In genomic region chr5:159992566-159992965, GRCh38 we compare ENCODE assay signal across 31 cellular contexts.
"Had no signal": no experiment of that assay in that cellular context is flagged by ENCODE, and none has a peak within 500 bp of the region (broad histone marks: within the 10 kb centered on the region; RNA-seq: fewer than 3 reads in every experiment).

No MANE protein-coding gene starts in this region.

- H3K27ac Mint-ChIP-seq: natural killer cell; nephron; neural progenitor cell; stimulated activated memory B cell treated with anti-CD40 and anti-IgM and Interleukin-4, amounts not matched to agents 10 μg/mL and 1 μg/mL and 100 μg/mL, for 72 hours; stimulated activated naive CD8-positive, alpha-beta T cell treated with anti-CD3 and anti-CD28 coated beads, Interleukin-15, amount 100 ng/mL, for 72 hours; type B pancreatic cell had no signal

- H3K4me1 ChIP-seq: neural progenitor cell, parathyroid adenoma, psoas muscle, right lobe of liver, testis, transverse colon, upper lobe of right lung, uterus had no signal

- H3K4me1 Mint-ChIP-seq: natural killer cell; stimulated activated naive CD8-positive, alpha-beta T cell treated with anti-CD3 and anti-CD28 coated beads, Interleukin-15, amount 100 ng/mL, for 72 hours had no signal

- H3K36me3 ChIP-seq: neural progenitor cell, ovary, right lobe of liver, sigmoid colon, spleen, suprapubic skin, tibial artery, transverse colon, upper lobe of right lung, uterus had no signal

- H3K9me3 ChIP-seq: psoas muscle, right lobe of liver, testis, upper lobe of right lung had no signal

- H3K9ac ChIP-seq: neural progenitor cell, parathyroid adenoma had no signal

- H3K9me3 Mint-ChIP-seq: natural killer cell had no signal

- H3K4me2 ChIP-seq: neural progenitor cell, smooth muscle cell had no signal

- DNase-seq: natural killer cell; occipital lobe; ovary; posterior cingulate gyrus; psoas muscle; right cardiac atrium; right lobe of liver; sigmoid colon; spleen; stimulated activated CD4-positive, alpha-beta T cell treated with anti-CD3 and anti-CD28 coated beads, Interleukin-12 subunit alpha, Interleukin-12 subunit beta, amount 100 ng/mL, for 4 hours; stimulated activated CD4-positive, alpha-beta T cell treated with anti-CD3 and anti-CD28 coated beads, Interleukin-1b, Interleukin-23, amount 100 ng/mL, for 48 hours; stimulated activated CD4-positive, alpha-beta T cell treated with anti-CD3 and anti-CD28 coated beads, Interleukin-4, amount 100 ng/mL, for 1 hour; stimulated activated CD4-positive, alpha-beta T cell treated with anti-CD3 and anti-CD28 coated beads, Interleukin-4, amount 100 ng/mL, for 4 hours; stimulated activated CD8-positive, alpha-beta memory T cell treated with anti-CD3 and anti-CD28 coated beads, Interleukin-4, amount 100 ng/mL, for 48 hours; stimulated activated naive CD4-positive, alpha-beta T cell; stimulated activated naive CD8-positive, alpha-beta T cell treated with anti-CD3 and anti-CD28 coated beads, Interleukin-15, amount 100 ng/mL, for 72 hours; stimulated activated naive CD8-positive, alpha-beta T cell treated with anti-CD3 and anti-CD28 coated beads, Interleukin-15, Interleukin-2, amounts not matched to agents 100 U/mL and 50 U/mL, for 24 hours; substantia nigra; testis; tibial artery; transverse colon; upper lobe of right lung; uterus had no signal

- H3K27me3 ChIP-seq: ovary, right lobe of liver, testis, upper lobe of right lung had no signal

- H3K4me3 Mint-ChIP-seq: natural killer cell; nephron; neural progenitor cell; stimulated activated memory B cell treated with anti-CD40 and anti-IgM and Interleukin-4, amounts not matched to agents 10 μg/mL and 1 μg/mL and 100 μg/mL, for 72 hours; stimulated activated naive CD8-positive, alpha-beta T cell treated with anti-CD3 and anti-CD28 coated beads, Interleukin-15, amount 100 ng/mL, for 72 hours; type B pancreatic cell had no signal

- H2AFZ ChIP-seq: neural progenitor cell, parathyroid adenoma had no signal

- H3K36me3 Mint-ChIP-seq: neural progenitor cell; stimulated activated memory B cell treated with anti-CD40 and anti-IgM and Interleukin-4, amounts not matched to agents 10 μg/mL and 1 μg/mL and 100 μg/mL, for 72 hours; type B pancreatic cell had no signal

- H3K27ac ChIP-seq: neural progenitor cell, ovary, parathyroid adenoma, psoas muscle, right lobe of liver, sigmoid colon, skin epidermis, spleen, suprapubic skin, testis, tibial artery, transverse colon, upper lobe of right lung, uterus had no signal

- H3K79me2 ChIP-seq: parathyroid adenoma had no signal

- ATAC-seq: natural killer cell; psoas muscle; right cardiac atrium; right lobe of liver; stimulated activated memory B cell treated with anti-CD40 and anti-IgM and Interleukin-4, amounts not matched to agents 10 μg/mL and 1 μg/mL and 100 μg/mL, for 72 hours; stimulated activated naive CD8-positive, alpha-beta T cell treated with anti-CD3 and anti-CD28 coated beads, Interleukin-15, amount 100 ng/mL, for 72 hours; stimulated activated naive CD8-positive, alpha-beta T cell treated with anti-CD3 and anti-CD28 coated beads, Interleukin-15, Interleukin-2, amounts not matched to agents 100 U/mL and 50 U/mL, for 24 hours; upper lobe of right lung had no signal

- H3K4me3 ChIP-seq: neural progenitor cell, ovary, psoas muscle, right lobe of liver, sigmoid colon, skin epidermis, smooth muscle cell, spleen, suprapubic skin, testis, tibial artery, transverse colon, upper lobe of right lung, uterus had no signal
